ENCODE assay signal across 8 cellular contexts in genomic region chr10:24360286-24361127, GRCh38.
DNase-seq lines count a peak whose midpoint lies in the region; ATAC-seq and TF ChIP-seq lines count a peak whose summit lies in the region.

No MANE protein-coding gene starts in this region.

- no peaks in the 10 kb centered on the region for H3K9me3 ChIP-seq in OCI-LY7 (ENCODE audit: low read length)

- intact Hi-C loops in OCI-LY7 (cut with micrococcal nuclease; ENCODE audit: unreplicated experiment), result no loop called here

- H2AFZ ChIP-seq in OCI-LY7 (ENCODE audit: low read length), result no peak overlapping the region

- no peaks in the 10 kb centered on the region for H3K4me1 Mint-ChIP-seq in activated CD8-positive, alpha-beta memory T cell treated with anti-CD3 and anti-CD28 coated beads, Interleukin-2, amount 10 ng/mL, durations not matched to agents 7 days and 5 days

- no peaks in the 10 kb centered on the region for H3K9me2 ChIP-seq in OCI-LY7 (ENCODE audit: insufficient read depth, low read length)

- H3K36me3 ChIP-seq in OCI-LY7 (ENCODE audit: insufficient read depth, low read length), result no peaks in the 10 kb centered on the region

- H3K27me3 Mint-ChIP-seq in activated CD8-positive, alpha-beta memory T cell treated with anti-CD3 and anti-CD28 coated beads, Interleukin-2, amount 10 ng/mL, durations not matched to agents 7 days and 5 days, result no peaks in the 10 kb centered on the region

- no peaks in the 10 kb centered on the region for H3K4me1 ChIP-seq in OCI-LY7 (ENCODE audit: insufficient read depth, low read length, poor library complexity, severe bottlenecking)

- no peak overlapping the region for H3K27ac ChIP-seq in OCI-LY7 (ENCODE audit: low read depth, low read length, poor library complexity, severe bottlenecking)
- H3K27ac ChIP-seq in substantia nigra (ENCODE audit: low read depth, low read length, poor library complexity, severe bottlenecking), result no peak overlapping the region

- no peak overlapping the region for H3K4me3 Mint-ChIP-seq in activated CD8-positive, alpha-beta memory T cell treated with anti-CD3 and anti-CD28 coated beads, Interleukin-2, amount 10 ng/mL, durations not matched to agents 7 days and 5 days

- BruUV-seq in OCI-LY7 (replicated peaks; lab: Mats Ljungman, UMichigan), result no TSS peak

- H3K36me3 Mint-ChIP-seq in activated CD8-positive, alpha-beta memory T cell treated with anti-CD3 and anti-CD28 coated beads, Interleukin-2, amount 10 ng/mL, durations not matched to agents 7 days and 5 days, result no peaks in the 10 kb centered on the region

- no peaks in the 10 kb centered on the region for H3K9me3 Mint-ChIP-seq in activated CD8-positive, alpha-beta memory T cell treated with anti-CD3 and anti-CD28 coated beads, Interleukin-2, amount 10 ng/mL, durations not matched to agents 7 days and 5 days (ENCODE audit: low read depth)

- peak; percentile 65 for ATAC-seq in GM18870 (IDR thresholded peaks at IDR 0.05; ENCODE audit: unreplicated experiment)
- ATAC-seq in HG03442 (IDR thresholded peaks at IDR 0.05; ENCODE audit: unreplicated experiment), result peak; percentile 79
- no peak for ATAC-seq in activated CD8-positive, alpha-beta memory T cell treated with anti-CD3 and anti-CD28 coated beads, Interleukin-2, amount 10 ng/mL, durations not matched to agents 7 days and 5 days

- CTCF ChIA-PET in OCI-LY7 (lab: Charles Lee; ENCODE audit: unreplicated experiment), result no interaction called here
- CTCF ChIA-PET in activated CD8-positive, alpha-beta memory T cell treated with anti-CD3 and anti-CD28 coated beads, Interleukin-2, amount 10 ng/mL, durations not matched to agents 7 days and 5 days (lab: Charles Lee), result no interaction called here

- no peaks in the 10 kb centered on the region for H4K20me1 ChIP-seq in OCI-LY7 (ENCODE audit: insufficient read depth, low read length)

- H3K4me2 ChIP-seq in OCI-LY7 (ENCODE audit: low read length), result no peak overlapping the region

- DNase-seq in COR-L47 (lab: John Stamatoyannopoulos, UW) (peak; percentile 4), OCI-LY7 (ENCODE audit: low spot score) (peak; percentile 16), cerebellum (ENCODE audit: low spot score) (peak; percentile 60), left kidney (ENCODE audit: low read depth, low spot score) (peak; percentile 84), substantia nigra (lab: John Stamatoyannopoulos, UW) (peak in 31 of 49 donors; percentile 2 to 57 (median 24))
- no peak for DNase-seq in activated CD8-positive, alpha-beta memory T cell treated with anti-CD3 and anti-CD28 coated beads, Interleukin-2, amount 10 ng/mL, durations not matched to agents 7 days and 5 days

- TF ChIP-seq CTCF in OCI-LY7 (conservative IDR thresholded peaks at IDR 0.05; ENCODE audit: low read length), result peak; percentile 74

- H3K79me2 ChIP-seq in OCI-LY7 (ENCODE audit: insufficient read depth, low read depth, low read length), result no peaks in the 10 kb centered on the region

- H3K27ac Mint-ChIP-seq in activated CD8-positive, alpha-beta memory T cell treated with anti-CD3 and anti-CD28 coated beads, Interleukin-2, amount 10 ng/mL, durations not matched to agents 7 days and 5 days, result no peak overlapping the region

- H3K4me3 ChIP-seq in OCI-LY7 (ENCODE audit: low read depth, low read length, poor library complexity, severe bottlenecking), result no peak overlapping the region

- POLR2A ChIA-PET in OCI-LY7 (lab: Charles Lee), result interaction anchor here (0.6 kb wide), 1 partner anchor 63 kb away, joined by 3 read pairs; no protein-coding TSS in a partner anchor
